1 cellular context compared by ENCODE assay signal in genomic region chr11:95242202-95242989, GRCh38.
TF ChIP-seq lines count a peak whose summit lies in the region.

No MANE protein-coding gene starts in this region.

TF ChIP-seq in H1, 55 proteins besides CTCF, POLR2A, EP300 and RAD21:
- TF ChIP-seq BRCA1 (IDR thresholded peaks at IDR 0.05; ENCODE audit: low read depth, low read length) (no peak), TCF12 (IDR thresholded peaks at IDR 0.05; ENCODE audit: low read depth, low read length) (no peak), HDAC2 (IDR thresholded peaks at IDR 0.05; ENCODE audit: borderline replicate concordance in 1 of 2, low read depth in 2 of 2, low read length in 2 of 2) (no peak), GABPA (IDR thresholded peaks at IDR 0.05; ENCODE audit: borderline replicate concordance, insufficient read depth, low read length) (no peak), SAP30 (IDR thresholded peaks at IDR 0.05; ENCODE audit: insufficient read depth, insufficient replicate concordance, low read length) (no peak), ATF2 (IDR thresholded peaks at IDR 0.05; ENCODE audit: low read length) (no peak), POU5F1 (IDR thresholded peaks at IDR 0.05; ENCODE audit: low read depth, low read length) (no peak), ATF3 (IDR thresholded peaks at IDR 0.05; ENCODE audit: insufficient read depth, low read depth, low read length) (no peak), CBX8 (IDR thresholded peaks at IDR 0.05; ENCODE audit: borderline replicate concordance, low read depth, low read length) (no peak), RNF2 (IDR thresholded peaks at IDR 0.05; ENCODE audit: borderline replicate concordance, low read depth, low read length, missing control alignments, poor library complexity, severe bottlenecking) (no peak), JUN (IDR thresholded peaks at IDR 0.05; ENCODE audit: low read depth, low read length) (no peak), CEBPB (IDR thresholded peaks at IDR 0.05; ENCODE audit: low read depth, low read length) (no peak), SIX5 (IDR thresholded peaks at IDR 0.05; ENCODE audit: low read depth, low read length) (no peak), USF2 (IDR thresholded peaks at IDR 0.05; ENCODE audit: low read length) (no peak), CHD1 (IDR thresholded peaks at IDR 0.05; ENCODE audit: low read depth, low read length) (no peak), POLR2AphosphoS5 (IDR thresholded peaks at IDR 0.05; ENCODE audit: low read depth, low read length) (no peak), RXRA (IDR thresholded peaks at IDR 0.05; ENCODE audit: insufficient read depth, low read depth, low read length) (no peak)
- TF ChIP-seq, protein P1, sequence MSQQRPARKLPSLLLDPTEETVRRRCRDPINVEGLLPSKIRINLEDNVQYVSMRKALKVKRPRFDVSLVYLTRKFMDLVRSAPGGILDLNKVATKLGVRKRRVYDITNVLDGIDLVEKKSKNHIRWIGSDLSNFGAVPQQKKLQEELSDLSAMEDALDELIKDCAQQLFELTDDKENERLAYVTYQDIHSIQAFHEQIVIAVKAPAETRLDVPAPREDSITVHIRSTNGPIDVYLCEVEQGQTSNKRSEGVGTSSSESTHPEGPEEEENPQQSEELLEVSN (IDR thresholded peaks at IDR 0.05): no peak
